Comparison of ENCODE assay signal across 22 cellular contexts in the genomic region with DNA sequence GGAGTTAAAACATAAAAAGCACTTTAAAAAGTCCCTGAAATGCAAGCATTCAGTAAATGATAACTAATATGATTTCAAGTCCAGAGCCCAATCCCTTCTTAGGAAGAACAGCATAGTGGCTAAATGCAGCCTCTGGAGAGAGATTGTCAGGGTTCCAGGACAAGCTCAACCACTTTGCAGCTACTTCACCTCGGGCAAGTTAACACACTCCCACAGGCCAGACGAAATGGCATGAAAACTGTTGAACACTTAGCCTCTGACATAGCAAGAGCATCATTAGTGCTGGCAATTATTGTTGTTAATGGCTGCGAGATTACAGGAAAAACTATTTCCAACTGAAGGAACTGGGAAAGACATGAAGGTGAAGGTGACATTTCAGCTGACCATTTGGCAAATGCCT.
"Had no signal": no experiment of that assay in that cellular context is flagged by ENCODE, and none has a peak within 500 bp of the region (broad histone marks: within the 10 kb centered on the region; RNA-seq: fewer than 3 reads in every experiment).

No MANE protein-coding gene starts in this region.

- H3K27me3 ChIP-seq: MG63 had no signal

- H3K4me3 ChIP-seq: MG63 had no signal

- H3K36me3 ChIP-seq: MG63 had no signal

- H3K9me3 ChIP-seq: MG63, SK-N-SH had no signal

- ATAC-seq: HepG2 had no signal

- DNase-seq: IMR-90, Karpas-422, KG1, MG63, NCI-H1092, NCI-H1417, NCI-H1436 treated with DMSO at 0.1 percent for 48 hours, NCI-H1694, NCI-H187 treated with DMSO at 0.1 percent for 48 hours, NCI-H2029 treated with DMSO at 0.1 percent for 48 hours, NCI-H2171, NCI-H226, NCI-H446, NCI-H510A, NCI-H524 treated with DMSO at 0.1 percent for 48 hours, NCI-H69, NCI-H774, RPMI8226, SHP77, SK-N-SH, SW 1271 had no signal
